22 cellular contexts compared by ENCODE assay signal in genomic region chr9:122325124-122325523, GRCh38. TPM values are rescaled to one million over a fixed set of nuclear protein-coding genes. Genes with fewer than 3 reads are reported as not detected.
DNase-seq lines count a peak whose midpoint lies in the region; ATAC-seq and TF ChIP-seq lines count a peak whose summit lies in the region.
"Had no signal": no experiment of that assay in that cellular context is flagged by ENCODE, and none has a peak within 500 bp of the region (broad histone marks: within the 10 kb centered on the region; RNA-seq: fewer than 3 reads in every experiment).

No MANE protein-coding gene starts in this region.

- H3K27me3 ChIP-seq in mammary epithelial cell (ENCODE audit: insufficient read depth, low read length) (no peaks in the 10 kb centered on the region), breast epithelium (no peaks in the 10 kb centered on the region), foreskin keratinocyte (no peaks in the 10 kb centered on the region)
- H3K27me3 ChIP-seq: gastrocnemius medialis, suprapubic skin had no signal

- H3K4me1 Mint-ChIP-seq in activated T-helper 2 cell treated with anti-CD3 and anti-CD28 coated beads, Interferon-gamma antibody, Interleukin-2, Interleukin-4, amounts not matched to agents 10 μg/mL and 5 μg/mL and 100 μg/mL, durations not matched to agents 14 hours and 24 hours and 36 hours (ENCODE audit: low read depth): peaks cover 6% of the 10 kb centered on the region
- H3K4me1 Mint-ChIP-seq in CD14-positive monocyte: no peaks in the 10 kb centered on the region
- H3K4me1 Mint-ChIP-seq: activated naive CD8-positive, alpha-beta T cell treated with anti-CD3 and anti-CD28 coated beads, Interleukin-2, amount 10 ng/mL, durations not matched to agents 7 days and 5 days; central memory CD8-positive, alpha-beta T cell; naive thymus-derived CD8-positive, alpha-beta T cell had no signal

- no peak for TF ChIP-seq POLR2A in breast epithelium (IDR thresholded peaks at IDR 0.05)

- BruUV-seq in mammary epithelial cell (replicated peaks; lab: Mats Ljungman, UMichigan): no TSS peak

- peak overlapping the region; percentile 11 for H3K27ac Mint-ChIP-seq in activated T-helper 2 cell treated with anti-CD3 and anti-CD28 coated beads, Interferon-gamma antibody, Interleukin-2, Interleukin-4, amounts not matched to agents 10 μg/mL and 5 μg/mL and 100 μg/mL, durations not matched to agents 14 hours and 24 hours and 36 hours
- no peak overlapping the region for H3K27ac Mint-ChIP-seq in CD14-positive monocyte

- no peaks in the 10 kb centered on the region for H4K20me1 ChIP-seq in mammary epithelial cell (ENCODE audit: insufficient read depth, low read length)

- dilution Hi-C loops in mammary epithelial cell (cut with HindIII; ENCODE audit: low sequenced_read_pairs): no loop called here

- H3K4me2 ChIP-seq in mammary epithelial cell (ENCODE audit: insufficient read depth, low read depth, low read length): no peak overlapping the region

- H3K4me3 Mint-ChIP-seq in activated T-helper 2 cell treated with anti-CD3 and anti-CD28 coated beads, Interferon-gamma antibody, Interleukin-2, Interleukin-4, amounts not matched to agents 10 μg/mL and 5 μg/mL and 100 μg/mL, durations not matched to agents 14 hours and 24 hours and 36 hours (ENCODE audit: low read depth): no peak overlapping the region
- no peak overlapping the region for H3K4me3 Mint-ChIP-seq in CD14-positive monocyte
- H3K4me3 Mint-ChIP-seq: activated B cell treated with CpG ODN at 0.5 μM for 24 hours; activated naive CD8-positive, alpha-beta T cell treated with anti-CD3 and anti-CD28 coated beads, Interleukin-2, amount 10 ng/mL, durations not matched to agents 7 days and 5 days; central memory CD8-positive, alpha-beta T cell; naive thymus-derived CD8-positive, alpha-beta T cell had no signal

- TF ChIP-seq CTCF in mammary epithelial cell (conservative IDR thresholded peaks at IDR 0.05 in 1 of 2, IDR thresholded peaks at IDR 0.05 in 1 of 2; ENCODE audit: extremely low read depth in 1 of 2, insufficient read depth in 1 of 2, low read depth in 1 of 2, low read length in 2 of 2): no peak
- no peak for TF ChIP-seq CTCF in breast epithelium (IDR thresholded peaks at IDR 0.05)
- no peak for TF ChIP-seq CTCF in foreskin keratinocyte (conservative IDR thresholded peaks at IDR 0.05)
- no peak for TF ChIP-seq CTCF in CD14-positive monocyte (IDR thresholded peaks at IDR 0.05)

- 7% methylated on average over 1 of the region's 1 CpG for WGBS in mammary epithelial cell (ENCODE audit: low coverage, missing lambda C conversion rate)

- H3K4me3 ChIP-seq in mammary epithelial cell (replicated peaks in 1 of 3; ENCODE audit: insufficient read depth in 1 of 3, low read depth in 2 of 3, low read length in 3 of 3) (no peak overlapping the region), breast epithelium (no peak overlapping the region)
- H3K4me3 ChIP-seq: gastrocnemius medialis, lower lobe of right lung, suprapubic skin had no signal

- in situ Hi-C loops in mammary epithelial cell (cut with MboI; ENCODE audit: low sequenced_read_pairs in 2 of 2): no loop called here

- no peak overlapping the region for H3K9ac ChIP-seq in mammary epithelial cell (ENCODE audit: insufficient read depth, low read length)

- H3K9me3 ChIP-seq in mammary epithelial cell (replicated peaks; ENCODE audit: insufficient read depth, low read length) (no peaks in the 10 kb centered on the region), breast epithelium (no peaks in the 10 kb centered on the region)
- H3K9me3 ChIP-seq: Caco-2, gastrocnemius medialis, lower lobe of right lung, suprapubic skin had no signal

- no peaks in the 10 kb centered on the region for H3K27me3 Mint-ChIP-seq in activated T-helper 2 cell treated with anti-CD3 and anti-CD28 coated beads, Interferon-gamma antibody, Interleukin-2, Interleukin-4, amounts not matched to agents 10 μg/mL and 5 μg/mL and 100 μg/mL, durations not matched to agents 14 hours and 24 hours and 36 hours (ENCODE audit: low read depth)
- no peaks in the 10 kb centered on the region for H3K27me3 Mint-ChIP-seq in CD14-positive monocyte (ENCODE audit: low read depth in 3 of 3)
- H3K27me3 Mint-ChIP-seq: activated B cell treated with CpG ODN at 0.5 μM for 24 hours; activated naive CD8-positive, alpha-beta T cell treated with anti-CD3 and anti-CD28 coated beads, Interleukin-2, amount 10 ng/mL, durations not matched to agents 7 days and 5 days; central memory CD8-positive, alpha-beta T cell; naive thymus-derived CD8-positive, alpha-beta T cell had no signal

- intact Hi-C loops in mammary epithelial cell (cut with micrococcal nuclease) (no loop called here), breast epithelium (cut with DNase I; ENCODE audit: low total_unique reads) (no loop called here), CD14-positive monocyte (cut with micrococcal nuclease) (no loop called here)
- intact Hi-C loops in activated T-helper 2 cell treated with anti-CD3 and anti-CD28 coated beads, Interferon-gamma antibody, Interleukin-2, Interleukin-4, amounts not matched to agents 10 μg/mL and 5 μg/mL and 100 μg/mL, durations not matched to agents 14 hours and 24 hours and 36 hours (cut with micrococcal nuclease): no loop called here

- CTCF ChIA-PET in mammary epithelial cell (lab: Charles Lee; ENCODE audit: low non-redundant PET): no interaction called here

- DNase-seq in mammary epithelial cell: peak; percentile 14
- no peak for DNase-seq in breast epithelium (ENCODE audit: low spot score in 2 of 2)
- DNase-seq in activated T-helper 2 cell treated with anti-CD3 and anti-CD28 coated beads, Interferon-gamma antibody, Interleukin-2, Interleukin-4, amounts not matched to agents 10 μg/mL and 5 μg/mL and 100 μg/mL, durations not matched to agents 14 hours and 24 hours and 36 hours (ENCODE audit: low spot score): no peak
- peak; percentile 14 to 40 for DNase-seq in foreskin keratinocyte
- no peak for DNase-seq in stimulated activated naive CD8-positive, alpha-beta T cell treated with anti-CD3 and anti-CD28 coated beads, Interleukin-15, Interleukin-2, amounts not matched to agents 100 U/mL and 50 U/mL, for 24 hours
- no peak for DNase-seq in CD14-positive monocyte (ENCODE audit: low spot score)
- no peak for DNase-seq in activated CD4-positive, alpha-beta T cell treated with anti-CD3 and anti-CD28 coated beads for 4 hours
- DNase-seq: activated B cell treated with CpG ODN at 0.5 μM for 24 hours; activated CD8-positive, alpha-beta memory T cell treated with anti-CD3 and anti-CD28 coated beads, Interleukin-2, amount 50 U/mL, for 4 hours; activated naive CD8-positive, alpha-beta T cell treated with anti-CD3 and anti-CD28 coated beads, Interleukin-2, amount 10 ng/mL, durations not matched to agents 7 days and 5 days; Caco-2; gastrocnemius medialis; lower lobe of right lung; naive thymus-derived CD8-positive, alpha-beta T cell; NCI-H187 treated with DMSO at 0.1 percent for 48 hours; NCI-H510A; posterior cingulate gyrus; SIG-M5; stimulated activated CD4-positive, alpha-beta T cell treated with anti-CD3 and anti-CD28 coated beads, Interleukin-4, amount 100 ng/mL, for 1 hour had no signal

- no peaks in the 10 kb centered on the region for H3K79me2 ChIP-seq in mammary epithelial cell (ENCODE audit: insufficient read depth, low read length)

- ATAC-seq in foreskin keratinocyte: no peak
- ATAC-seq in stimulated activated naive CD8-positive, alpha-beta T cell treated with anti-CD3 and anti-CD28 coated beads, Interleukin-15, Interleukin-2, amounts not matched to agents 100 U/mL and 50 U/mL, for 24 hours: peak; percentile 95
- ATAC-seq in GM18867 (IDR thresholded peaks at IDR 0.05; ENCODE audit: unreplicated experiment): no peak
- ATAC-seq: gastrocnemius medialis; lower lobe of right lung; naive thymus-derived CD8-positive, alpha-beta T cell had no signal

- H3K27ac ChIP-seq in mammary epithelial cell (ENCODE audit: insufficient read depth, low read depth, low read length) (no peak overlapping the region), breast epithelium (peak overlapping the region in 1 of 2 donors; percentile 10), foreskin keratinocyte (no peak overlapping the region)
- H3K27ac ChIP-seq: gastrocnemius medialis, lower lobe of right lung, suprapubic skin had no signal

- no peaks in the 10 kb centered on the region for H3K9me3 Mint-ChIP-seq in activated T-helper 2 cell treated with anti-CD3 and anti-CD28 coated beads, Interferon-gamma antibody, Interleukin-2, Interleukin-4, amounts not matched to agents 10 μg/mL and 5 μg/mL and 100 μg/mL, durations not matched to agents 14 hours and 24 hours and 36 hours
- no peaks in the 10 kb centered on the region for H3K9me3 Mint-ChIP-seq in CD14-positive monocyte
- H3K9me3 Mint-ChIP-seq: activated B cell treated with CpG ODN at 0.5 μM for 24 hours; activated naive CD8-positive, alpha-beta T cell treated with anti-CD3 and anti-CD28 coated beads, Interleukin-2, amount 10 ng/mL, durations not matched to agents 7 days and 5 days; central memory CD8-positive, alpha-beta T cell; naive thymus-derived CD8-positive, alpha-beta T cell had no signal

- H3K36me3 ChIP-seq in mammary epithelial cell (ENCODE audit: insufficient read depth, low read length): peaks cover 22% of the 10 kb centered on the region
- no peaks in the 10 kb centered on the region for H3K36me3 ChIP-seq in breast epithelium

- H2AFZ ChIP-seq in mammary epithelial cell (ENCODE audit: low read depth, low read length): no peak overlapping the region

- peaks cover 39% of the 10 kb centered on the region for H3K36me3 Mint-ChIP-seq in activated T-helper 2 cell treated with anti-CD3 and anti-CD28 coated beads, Interferon-gamma antibody, Interleukin-2, Interleukin-4, amounts not matched to agents 10 μg/mL and 5 μg/mL and 100 μg/mL, durations not matched to agents 14 hours and 24 hours and 36 hours (ENCODE audit: low read depth)
- peaks cover 50 to 74% of the 10 kb centered on the region in 2 donors for H3K36me3 Mint-ChIP-seq in CD14-positive monocyte

- H3K4me1 ChIP-seq in mammary epithelial cell (ENCODE audit: insufficient read depth, low read length) (no peaks in the 10 kb centered on the region), breast epithelium (no peaks in the 10 kb centered on the region), foreskin keratinocyte (no peaks in the 10 kb centered on the region)
- H3K4me1 ChIP-seq: Caco-2, lower lobe of right lung, suprapubic skin had no signal

RNA-seq across cellular contexts. Expression of gene PTGS1, which starts 45.7 kb away (rescaled TPM):
- total RNA-seq in mammary epithelial cell: 10 to 100 TPM in 1 of 2 donors, 1 to 10 TPM in 1; 3.7 to 14.8 TPM
- polyA plus RNA-seq in mammary epithelial cell: 21.7 TPM
- polyA minus RNA-seq in mammary epithelial cell: 37.3 TPM
- 1 to 10 TPM; 2.6 to 8.0 (median 4.5) TPM for total RNA-seq in breast epithelium
- total RNA-seq in activated T-helper 2 cell treated with anti-CD3 and anti-CD28 coated beads, Interferon-gamma antibody, Interleukin-2, Interleukin-4, amounts not matched to agents 10 μg/mL and 5 μg/mL and 100 μg/mL, durations not matched to agents 14 hours and 24 hours and 36 hours: 0.55 and 0.71 TPM in 2 replicates
- total RNA-seq in foreskin keratinocyte: 1.4 and 3.4 TPM in 2 replicates
- 1.1 and 2.7 TPM in 2 replicates for polyA plus RNA-seq in foreskin keratinocyte
- polyA plus RNA-seq in CD14-positive monocyte: 10 to 100 TPM; 17.9 to 20.5 TPM

Comparison
In these comparisons a context has a peak if more than half of its experiments do, and no peak if none do; other contexts are left out.
1. DNase-seq: peak in mammary epithelial cell (single experiment) and foreskin keratinocyte (2 of 2); none in breast epithelium (0 of 2), activated T-helper 2 cell treated with anti-CD3 and anti-CD28 coated beads, Interferon-gamma antibody, Interleukin-2, Interleukin-4, amounts not matched to agents 10 μg/mL and 5 μg/mL and 100 μg/mL, durations not matched to agents 14 hours and 24 hours and 36 hours (single experiment), stimulated activated naive CD8-positive, alpha-beta T cell treated with anti-CD3 and anti-CD28 coated beads, Interleukin-15, Interleukin-2, amounts not matched to agents 100 U/mL and 50 U/mL, for 24 hours (single experiment), CD14-positive monocyte (single experiment) and activated CD4-positive, alpha-beta T cell treated with anti-CD3 and anti-CD28 coated beads for 4 hours (0 of 2).